ENCODE assay signal across 20 cellular contexts in the genomic region with DNA sequence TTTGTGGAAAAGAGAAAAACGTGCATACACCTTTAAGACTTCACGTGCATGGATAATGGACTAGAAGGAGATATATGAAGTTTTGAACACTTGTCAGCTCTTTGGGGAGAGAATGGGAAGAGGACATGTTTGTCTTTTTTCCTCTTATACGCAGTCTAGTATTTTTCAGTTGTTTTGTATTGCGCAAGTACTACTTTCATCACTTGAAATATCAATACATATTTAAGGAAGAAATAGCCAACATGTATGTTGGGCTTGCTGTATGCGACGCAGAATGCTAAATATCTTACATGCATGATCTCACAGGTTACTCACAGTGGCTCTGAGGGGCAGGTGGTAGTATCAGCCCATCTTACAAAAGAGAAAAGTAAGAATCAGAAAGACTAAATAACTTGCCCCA.
DNase-seq lines count a peak whose midpoint lies in the region; ATAC-seq and TF ChIP-seq lines count a peak whose summit lies in the region.
"Had no signal": no experiment of that assay in that cellular context is flagged by ENCODE, and none has a peak within 500 bp of the region (broad histone marks: within the 10 kb centered on the region; RNA-seq: fewer than 3 reads in every experiment).

No MANE protein-coding gene starts in this region.

- H3K4me2 ChIP-seq in BLaER1 (no peak overlapping the region), HCT116 (ENCODE audit: low read length) (peak overlapping the region; percentile 66), neuronal stem cell (ENCODE audit: insufficient read depth, low read length, poor library complexity, severe bottlenecking) (no peak overlapping the region)

- H4K91ac ChIP-seq in neuronal stem cell (ENCODE audit: low read depth, low read length, poor library complexity) = no peak overlapping the region

- CTCF ChIA-PET in HCT116 (lab: Charles Lee) = no interaction called here

- ATAC-seq in HCT116 = no peak
- no peak for ATAC-seq in HG03039 (IDR thresholded peaks at IDR 0.05; ENCODE audit: unreplicated experiment)
- ATAC-seq in GM18907 (IDR thresholded peaks at IDR 0.05; ENCODE audit: unreplicated experiment) = no peak
- ATAC-seq: activated naive CD8-positive, alpha-beta T cell treated with anti-CD3 and anti-CD28 coated beads, Interleukin-2, amount 50 U/mL, for 24 hours; foreskin keratinocyte; stimulated activated effector memory CD8-positive, alpha-beta T cell treated with anti-CD3 and anti-CD28 coated beads, Interleukin-12 subunit alpha, Interleukin-12 subunit beta, amount 100 ng/mL, for 72 hours had no signal

- peak overlapping the region; percentile 63; the same call in 1 of the 2 replicates for H3K27ac ChIP-seq in BLaER1
- no peak overlapping the region for H3K27ac ChIP-seq in HCT116 (ENCODE audit: low read depth, low read length)
- peak overlapping the region; percentile 54; the same call in 1 of the 2 replicates for H3K27ac ChIP-seq in VCaP
- no peak overlapping the region for H3K27ac ChIP-seq in neuronal stem cell (replicated peaks; ENCODE audit: low read length)
- H3K27ac ChIP-seq: foreskin keratinocyte, RWPE1, thoracic aorta had no signal

- H3K4me3 ChIP-seq in BLaER1 = no peak overlapping the region
- H3K4me3 ChIP-seq in HCT116 (replicated peaks in 1 of 2; ENCODE audit: low read depth in 1 of 2, low read length in 2 of 2) = no peak overlapping the region
- H3K4me3 ChIP-seq in neuronal stem cell (ENCODE audit: low read length in 2 of 2) = no peak overlapping the region
- H3K4me3 ChIP-seq: thoracic aorta had no signal

- H2BK120ac ChIP-seq in neuronal stem cell (ENCODE audit: low read depth, low read length) = no peak overlapping the region

- no peaks in the 10 kb centered on the region for H3K9me2 ChIP-seq in HCT116 (ENCODE audit: insufficient read depth)
- H3K9me2 ChIP-seq: SK-N-SH had no signal

- H4K20me1 ChIP-seq in BLaER1 = no peaks in the 10 kb centered on the region
- H4K20me1 ChIP-seq in HCT116 (ENCODE audit: insufficient read depth) = no peaks in the 10 kb centered on the region

- no peak overlapping the region for H2BK5ac ChIP-seq in neuronal stem cell (ENCODE audit: low read length)

- no peak overlapping the region for H2BK12ac ChIP-seq in neuronal stem cell (ENCODE audit: low read length)

- H2AFZ ChIP-seq in HCT116 (ENCODE audit: low read depth, low read length, poor library complexity, severe bottlenecking) (peak overlapping the region; percentile 37), neuronal stem cell (ENCODE audit: low read length) (no peak overlapping the region)

- H3K4me1 ChIP-seq in BLaER1 = peaks cover 69% of the 10 kb centered on the region
- peaks cover 29 to 43% of the 10 kb centered on the region in 2 experiments for H3K4me1 ChIP-seq in HCT116 (ENCODE audit: control insufficient read depth in 1 of 2, insufficient read depth in 2 of 2, low read length in 2 of 2)
- H3K4me1 ChIP-seq in neuronal stem cell (ENCODE audit: control insufficient read depth in 2 of 2, insufficient read depth in 1 of 2, low read depth in 1 of 2, low read length in 2 of 2) = peaks cover 0 to 17% of the 10 kb centered on the region in 2 donors

- no peak overlapping the region for H3K14ac ChIP-seq in neuronal stem cell (ENCODE audit: low read length)

- DNase-seq in HCT116 (ENCODE audit: low read depth, low spot score) (no peak), neuronal stem cell (ENCODE audit: low spot score) (no peak), HUDEP-2 (lab: John Stamatoyannopoulos, UW; ENCODE audit: unreplicated experiment in 76 of 76) (no peak), medulla oblongata (ENCODE audit: extremely low spot score) (no peak)
- DNase-seq: activated CD8-positive, alpha-beta memory T cell treated with anti-CD3 and anti-CD28 coated beads, Interleukin-2, amount 50 U/mL, for 4 hours; activated naive CD8-positive, alpha-beta T cell treated with anti-CD3 and anti-CD28 coated beads, Interleukin-2, amount 50 U/mL, for 24 hours; effector memory CD4-positive, alpha-beta T cell; foreskin keratinocyte; hippocampal formation; NCI-H187 treated with DMSO at 0.1 percent for 48 hours; SK-N-SH; small intestine; stimulated activated CD4-positive, alpha-beta T cell treated with anti-CD3 and anti-CD28 coated beads, Interleukin-2, amount 100 ng/mL, for 24 hours had no signal

- no peaks in the 10 kb centered on the region for H3K27me3 ChIP-seq in BLaER1
- no peaks in the 10 kb centered on the region for H3K27me3 ChIP-seq in HCT116 (ENCODE audit: insufficient read depth, low read length)
- no peaks in the 10 kb centered on the region for H3K27me3 ChIP-seq in neuronal stem cell (ENCODE audit: control insufficient read depth in 3 of 3, insufficient read depth in 3 of 3, low read depth in 1 of 3, low read length in 3 of 3)
- H3K27me3 ChIP-seq: foreskin keratinocyte had no signal

- H3K9ac ChIP-seq in BLaER1 (no peak overlapping the region), HCT116 (ENCODE audit: low read length) (no peak overlapping the region), neuronal stem cell (ENCODE audit: low read depth, low read length, poor library complexity) (no peak overlapping the region)
- H3K9ac ChIP-seq: SK-N-SH had no signal

- RAD21 ChIA-PET in HCT116 (lab: Charles Lee; ENCODE audit: low non-redundant PET in 1 of 2, low total read pairs in 2 of 2, uncharacterized antibody in 2 of 2, unreplicated experiment in 2 of 2) = no interaction called here

- no peaks in the 10 kb centered on the region for H3K36me3 ChIP-seq in BLaER1
- H3K36me3 ChIP-seq in HCT116 (ENCODE audit: control insufficient read depth in 1 of 2, insufficient read depth in 2 of 2, low read length in 2 of 2) = no peaks in the 10 kb centered on the region
- H3K36me3 ChIP-seq in neuronal stem cell (replicated peaks in 1 of 2; ENCODE audit: control insufficient read depth in 2 of 2, insufficient read depth in 2 of 2, low read length in 2 of 2) = no peaks in the 10 kb centered on the region
- H3K36me3 ChIP-seq: thoracic aorta had no signal

- H2BK15ac ChIP-seq in neuronal stem cell (ENCODE audit: low read length) = no peak overlapping the region

- no peak for TF ChIP-seq POLR2A in HCT116 (IDR thresholded peaks at IDR 0.05; ENCODE audit: borderline replicate concordance, extremely low read depth, insufficient read depth, insufficient read length)

- no peaks in the 10 kb centered on the region for H3K79me2 ChIP-seq in HCT116 (ENCODE audit: insufficient read depth, low read length)

- no peak for TF ChIP-seq RAD21 in HCT116 (IDR thresholded peaks at IDR 0.05; ENCODE audit: low read depth)

- no peaks in the 10 kb centered on the region for H3K79me1 ChIP-seq in neuronal stem cell (ENCODE audit: low read depth, low read length)

- no CpG with 5 or more reads among the region's 6 CpGs for WGBS in neuronal stem cell (ENCODE audit: extremely low coverage in 2 of 2, insufficient read length in 2 of 2, insufficient replicate concordance in 1 of 2), 2 donors

- H3K23ac ChIP-seq in neuronal stem cell (ENCODE audit: low read depth, low read length, poor library complexity) = no peak overlapping the region

- H3K18ac ChIP-seq in neuronal stem cell (ENCODE audit: low read length) = no peak overlapping the region

- POLR2A ChIA-PET in HCT116 (lab: Charles Lee) = interaction anchor here (1.6 kb wide), 1 partner anchor 9 kb away, joined by 3 read pairs; no protein-coding TSS in a partner anchor

- H3K9me3 ChIP-seq in BLaER1 = no peaks in the 10 kb centered on the region
- no peaks in the 10 kb centered on the region for H3K9me3 ChIP-seq in HCT116 (ENCODE audit: control insufficient read depth in 1 of 2, insufficient read depth in 1 of 2, low read depth in 1 of 2, low read length in 2 of 2)
- peaks cover 0 to 2% of the 10 kb centered on the region in 2 donors for H3K9me3 ChIP-seq in neuronal stem cell (replicated peaks in 1 of 2; ENCODE audit: control insufficient read depth in 2 of 2, insufficient read depth in 1 of 2, low read depth in 1 of 2, low read length in 2 of 2)
- H3K9me3 ChIP-seq: SK-N-SH, thoracic aorta had no signal

- BruUV-seq in HCT116 (replicated peaks; lab: Mats Ljungman, UMichigan) = no TSS peak

- no peak overlapping the region for H4K8ac ChIP-seq in neuronal stem cell (ENCODE audit: low read depth, low read length)

- intact Hi-C loops in HCT116 (cut with micrococcal nuclease) = no loop called here

- peak overlapping the region; percentile 25 for H2AK5ac ChIP-seq in neuronal stem cell (ENCODE audit: low read depth, low read length)

- TF ChIP-seq CTCF in HCT116 (IDR thresholded peaks at IDR 0.05 in 2 of 3, conservative IDR thresholded peaks at IDR 0.05 in 1 of 3; ENCODE audit: borderline replicate concordance in 1 of 3, insufficient read depth in 1 of 3, low read depth in 2 of 3, low read length in 2 of 3) (no peak), VCaP (conservative IDR thresholded peaks at IDR 0.05) (no peak)

- H3K4ac ChIP-seq in neuronal stem cell (ENCODE audit: low read length) = no peak overlapping the region

TF ChIP-seq in HCT116, 20 proteins besides CTCF, POLR2A, EP300 and RAD21:
- TF ChIP-seq CEBPB (IDR thresholded peaks at IDR 0.05; ENCODE audit: low read depth) = peak; percentile 32; the same call in 1 of the 2 replicates
- TF ChIP-seq, protein P1, sequence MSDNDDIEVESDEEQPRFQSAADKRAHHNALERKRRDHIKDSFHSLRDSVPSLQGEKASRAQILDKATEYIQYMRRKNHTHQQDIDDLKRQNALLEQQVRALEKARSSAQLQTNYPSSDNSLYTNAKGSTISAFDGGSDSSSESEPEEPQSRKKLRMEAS (IDR thresholded peaks at IDR 0.05) = no peak

Comparison
In these comparisons a context has a peak if more than half of its experiments do, and no peak if none do; other contexts are left out.
1. H3K27ac ChIP-seq: peak in BLaER1 (single experiment) and VCaP (single experiment); none in HCT116 (single experiment) and neuronal stem cell (single experiment).